ENCODE assay signal across 19 cellular contexts in genomic region chr7:128055668-128056067, GRCh38. TPM values are rescaled to one million over a fixed set of nuclear protein-coding genes. Genes with fewer than 3 reads are reported as not detected.
DNase-seq lines count a peak whose midpoint lies in the region; ATAC-seq and TF ChIP-seq lines count a peak whose summit lies in the region.
"Had no signal": no experiment of that assay in that cellular context is flagged by ENCODE, and none has a peak within 500 bp of the region (broad histone marks: within the 10 kb centered on the region; RNA-seq: fewer than 3 reads in every experiment).

No MANE protein-coding gene starts in this region.

- H3K9me3 Mint-ChIP-seq in natural killer cell treated with Interleukin-12 subunit alpha and Interleukin-12 subunit beta and Interleukin-15 and Interleukin-18, amount 100 ng/mL, for 72 hours: no peaks in the 10 kb centered on the region
- no peaks in the 10 kb centered on the region for H3K9me3 Mint-ChIP-seq in natural killer cell
- H3K9me3 Mint-ChIP-seq: CD4-positive, alpha-beta memory T cell had no signal

- H3K4me3 Mint-ChIP-seq in natural killer cell treated with Interleukin-12 subunit alpha and Interleukin-12 subunit beta and Interleukin-15 and Interleukin-18, amount 100 ng/mL, for 72 hours: no peak overlapping the region
- H3K4me3 Mint-ChIP-seq in natural killer cell: no peak overlapping the region
- H3K4me3 Mint-ChIP-seq: CD4-positive, alpha-beta memory T cell had no signal

- intact Hi-C loops in natural killer cell (cut with micrococcal nuclease): no loop called here

- H3K27ac Mint-ChIP-seq in natural killer cell treated with Interleukin-12 subunit alpha and Interleukin-12 subunit beta and Interleukin-15 and Interleukin-18, amount 100 ng/mL, for 72 hours: no peak overlapping the region
- H3K27ac Mint-ChIP-seq in natural killer cell: no peak overlapping the region

- peak; percentile 45 for DNase-seq in natural killer cell treated with Interleukin-12 subunit alpha and Interleukin-12 subunit beta and Interleukin-15 and Interleukin-18, amount 100 ng/mL, for 72 hours (ENCODE audit: low spot score)
- DNase-seq in natural killer cell: no peak
- DNase-seq in fibroblast of villous mesenchyme (ENCODE audit: low read depth): peak; percentile 33
- no peak for DNase-seq in NCI-H2227 treated with DMSO at 0.1 percent for 48 hours (lab: John Stamatoyannopoulos, UW)
- no peak for DNase-seq in GM19238 (ENCODE audit: insufficient read length, low spot score)
- DNase-seq: AML-193; CD4-positive, alpha-beta memory T cell; H7; Karpas-422; MM.1S; NCI-H1105 treated with DMSO at 0.1 percent for 48 hours; NCI-H187; NCI-H446 treated with DMSO at 0.1 percent for 48 hours; NCI-H82; SHP77 had no signal

- H3K36me3 Mint-ChIP-seq in natural killer cell treated with Interleukin-12 subunit alpha and Interleukin-12 subunit beta and Interleukin-15 and Interleukin-18, amount 100 ng/mL, for 72 hours: peaks cover 2% of the 10 kb centered on the region
- H3K36me3 Mint-ChIP-seq in natural killer cell: no peaks in the 10 kb centered on the region

- TF ChIP-seq CTCF in natural killer cell (IDR thresholded peaks at IDR 0.05) (no peak), fibroblast of villous mesenchyme (IDR thresholded peaks at IDR 0.05; ENCODE audit: insufficient read depth, low read depth, low read length) (no peak)

- H3K4me1 Mint-ChIP-seq in natural killer cell treated with Interleukin-12 subunit alpha and Interleukin-12 subunit beta and Interleukin-15 and Interleukin-18, amount 100 ng/mL, for 72 hours (ENCODE audit: low read depth in 2 of 2): peaks cover 22 to 31% of the 10 kb centered on the region in 2 donors
- peaks cover 27 to 44% of the 10 kb centered on the region in 2 donors for H3K4me1 Mint-ChIP-seq in natural killer cell

- no peak overlapping the region for H3K4me3 ChIP-seq in fibroblast of villous mesenchyme (ENCODE audit: low read depth, low read length)

- ATAC-seq in natural killer cell treated with Interleukin-12 subunit alpha and Interleukin-12 subunit beta and Interleukin-15 and Interleukin-18, amount 100 ng/mL, for 72 hours: no peak
- no peak for ATAC-seq in natural killer cell
- ATAC-seq in SK-N-SH treated with all-trans-retinoic acid at 6 μM for 48 hours: peak; percentile 15; the same call in 2 of the 3 replicates
- no peak for ATAC-seq in HG02938 (IDR thresholded peaks at IDR 0.05; ENCODE audit: unreplicated experiment)
- ATAC-seq in HG03442 (IDR thresholded peaks at IDR 0.05; ENCODE audit: unreplicated experiment): no peak
- ATAC-seq: Panc1 had no signal

- no peaks in the 10 kb centered on the region for H3K27me3 Mint-ChIP-seq in natural killer cell treated with Interleukin-12 subunit alpha and Interleukin-12 subunit beta and Interleukin-15 and Interleukin-18, amount 100 ng/mL, for 72 hours
- no peaks in the 10 kb centered on the region for H3K27me3 Mint-ChIP-seq in natural killer cell (ENCODE audit: low read depth in 2 of 2)
- H3K27me3 Mint-ChIP-seq: CD4-positive, alpha-beta memory T cell had no signal

TF ChIP-seq in SK-N-SH treated with all-trans-retinoic acid at 6 μM for 48 hours, 23 proteins besides CTCF, POLR2A, EP300 and RAD21:
- TF ChIP-seq TCF4 (CRISPR knock-in tag; IDR thresholded peaks at IDR 0.05; ENCODE audit: borderline replicate concordance) (peak; percentile 54; the same call in 1 of the 2 replicates), TOX (CRISPR knock-in tag; IDR thresholded peaks at IDR 0.05; ENCODE audit: borderline replicate concordance) (no peak), ARNTL (CRISPR knock-in tag; IDR thresholded peaks at IDR 0.05; ENCODE audit: borderline replicate concordance, low read depth) (no peak)
TF ChIP-seq in SK-N-SH treated with all-trans-retinoic acid at 6 μM for 48 hours: peak in this region for 1.

RNA-seq across cellular contexts. Expression of gene LRRC4, which starts 24.4 kb away (rescaled TPM):
- under 1 TPM in 1 of 2 donors, not detected in 1; 0.07 TPM for total RNA-seq in natural killer cell treated with Interleukin-12 subunit alpha and Interleukin-12 subunit beta and Interleukin-15 and Interleukin-18, amount 100 ng/mL, for 72 hours
- total RNA-seq in natural killer cell (1 to 10 TPM in 2 of 3 donors, under 1 TPM in 1; 0.79 to 2.4 (median 1.8) TPM), fibroblast of villous mesenchyme (under 0.01 TPM in 1 of 2 replicates, not detected in the other)
- total RNA-seq: CD4-positive, alpha-beta memory T cell had no signal

Comparison
In these comparisons a context has a peak if more than half of its experiments do, and no peak if none do; other contexts are left out.
1. DNase-seq: peak in natural killer cell treated with Interleukin-12 subunit alpha and Interleukin-12 subunit beta and Interleukin-15 and Interleukin-18, amount 100 ng/mL, for 72 hours (single experiment) and fibroblast of villous mesenchyme (single experiment); none in natural killer cell (single experiment), NCI-H2227 treated with DMSO at 0.1 percent for 48 hours (single experiment) and GM19238 (single experiment).